ENCODE assay signal across 24 cellular contexts in genomic region chr18:76754381-76754780, GRCh38.
"Had no signal": no experiment of that assay in that cellular context is flagged by ENCODE, and none has a peak within 500 bp of the region (broad histone marks: within the 10 kb centered on the region; RNA-seq: fewer than 3 reads in every experiment).

No MANE protein-coding gene starts in this region.

- H3K4me3 Mint-ChIP-seq: activated T-cell treated with anti-CD3 and anti-CD28 coated beads, Interleukin-2, amount 50 U/mL, for 72 hours; central memory CD8-positive, alpha-beta T cell; dendritic cell treated with granulocyte-macrophage colony-stimulating factor and Interleukin-4, amounts not matched to agents 40 ng/mL and 50 ng/mL, for 4 days; natural killer cell treated with Interleukin-12 subunit alpha and Interleukin-12 subunit beta and Interleukin-15 and Interleukin-18, amount 100 ng/mL, for 72 hours; stimulated activated naive CD8-positive, alpha-beta T cell treated with anti-CD3 and anti-CD28 coated beads, Interleukin-15, Interleukin-2, amounts not matched to agents 100 ng/mL and 50 ng/mL, for 24 hours; T-helper 1 cell treated with Interleukin-12 subunit alpha and Interleukin-12 subunit beta and Interleukin-4 antibody, amounts not matched to agents 30 μg/mL and 1 μg/mL, for 36 hours; WTC11 had no signal

- DNase-seq: activated CD4-positive, alpha-beta T cell treated with anti-CD3 and anti-CD28 coated beads for 1 hour; activated CD4-positive, alpha-beta T cell treated with anti-CD3 and anti-CD28 coated beads, Interleukin-2, amount 50 U/mL, for 1 hour; activated naive CD4-positive, alpha-beta T cell; activated T-cell treated with anti-CD3 and anti-CD28 coated beads for 4 hours; activated T-cell treated with anti-CD3 and anti-CD28 coated beads, Interleukin-2, amount 50 U/mL, for 72 hours; anterior cingulate cortex; foreskin melanocyte; heart right ventricle; lower lobe of right lung; mucosa of descending colon; right cardiac atrium; stimulated activated CD4-positive, alpha-beta T cell treated with anti-CD3 and anti-CD28 coated beads, Interleukin-2, amount 100 ng/mL, for 48 hours; T-helper 9 cell; trophoblast cell had no signal

- H3K4me3 ChIP-seq: esophagus muscularis mucosa, heart right ventricle, lower lobe of right lung, mucosa of descending colon, thoracic aorta, vagina had no signal

- H3K9me3 Mint-ChIP-seq: central memory CD8-positive, alpha-beta T cell had no signal

- H3K4me1 Mint-ChIP-seq: central memory CD8-positive, alpha-beta T cell; WTC11 had no signal

- ATAC-seq: activated naive CD4-positive, alpha-beta T cell treated with anti-CD3 and anti-CD28 coated beads, Interleukin-2, amount 50 U/mL, for 72 hours; activated T-cell treated with anti-CD3 and anti-CD28 coated beads, Interleukin-2, amount 50 U/mL, for 72 hours; heart right ventricle; lower lobe of right lung; mucosa of descending colon; natural killer cell treated with Interleukin-12 subunit alpha and Interleukin-12 subunit beta and Interleukin-15 and Interleukin-18, amount 100 ng/mL, for 72 hours; WTC11 had no signal

- H3K27ac Mint-ChIP-seq: activated naive CD4-positive, alpha-beta T cell treated with anti-CD3 and anti-CD28 coated beads, Interleukin-2, amount 50 U/mL, for 72 hours; activated T-cell treated with anti-CD3 and anti-CD28 coated beads, Interleukin-2, amount 50 U/mL, for 72 hours; dendritic cell treated with granulocyte-macrophage colony-stimulating factor and Interleukin-4, amounts not matched to agents 40 ng/mL and 50 ng/mL, for 4 days; natural killer cell treated with Interleukin-12 subunit alpha and Interleukin-12 subunit beta and Interleukin-15 and Interleukin-18, amount 100 ng/mL, for 72 hours; stimulated activated naive CD8-positive, alpha-beta T cell treated with anti-CD3 and anti-CD28 coated beads, Interleukin-15, Interleukin-2, amounts not matched to agents 100 ng/mL and 50 ng/mL, for 24 hours; T-helper 1 cell treated with Interleukin-12 subunit alpha and Interleukin-12 subunit beta and Interleukin-4 antibody, amounts not matched to agents 30 μg/mL and 1 μg/mL, for 36 hours; WTC11 had no signal

- H3K27me3 Mint-ChIP-seq: dendritic cell treated with granulocyte-macrophage colony-stimulating factor and Interleukin-4, amounts not matched to agents 40 ng/mL and 50 ng/mL, for 4 days; stimulated activated naive CD8-positive, alpha-beta T cell treated with anti-CD3 and anti-CD28 coated beads, Interleukin-15, Interleukin-2, amounts not matched to agents 100 ng/mL and 50 ng/mL, for 24 hours had no signal
